ENCODE assay signal across 10 cellular contexts in the genomic region with DNA sequence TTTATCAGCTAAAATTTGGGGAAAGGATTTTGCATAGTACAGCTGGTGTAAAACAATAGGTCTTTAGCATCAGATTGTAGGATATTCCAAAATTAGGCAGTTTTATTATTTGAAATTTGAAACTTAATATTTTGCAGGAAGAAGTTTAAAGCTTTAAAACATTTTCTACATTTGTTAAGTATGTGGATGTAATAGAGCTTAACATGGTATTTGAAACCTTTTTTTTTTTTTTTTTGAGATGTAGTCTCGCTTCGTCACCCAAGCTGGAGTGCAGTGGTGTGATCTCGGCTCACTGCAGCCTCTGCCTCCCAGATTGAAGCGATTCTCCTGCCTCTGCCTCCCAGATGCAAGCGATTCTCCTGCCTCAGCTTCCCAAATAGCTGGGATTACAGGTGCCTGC. TPM values are rescaled to one million over a fixed set of nuclear protein-coding genes. Genes with fewer than 3 reads are reported as not detected.
DNase-seq lines count a peak whose midpoint lies in the region; ATAC-seq and TF ChIP-seq lines count a peak whose summit lies in the region.
"Had no signal": no experiment of that assay in that cellular context is flagged by ENCODE, and none has a peak within 500 bp of the region (broad histone marks: within the 10 kb centered on the region; RNA-seq: fewer than 3 reads in every experiment).

No MANE protein-coding gene starts in this region.

- H3K4me3 ChIP-seq in DOHH2 (ENCODE audit: low read length) (peak overlapping the region; percentile 82), MM.1S (ENCODE audit: low read length) (peak overlapping the region; percentile 73), epithelial cell of proximal tubule (ENCODE audit: low read depth, low read length) (peak overlapping the region; percentile 96), rectal smooth muscle tissue (ENCODE audit: low read length) (peak overlapping the region; percentile 37)

- H4K20me1 ChIP-seq in DOHH2 (ENCODE audit: control insufficient read depth, insufficient read depth, low read depth, low read length), result peaks cover 8% of the 10 kb centered on the region; the same call in 1 of the 2 replicates
- H4K20me1 ChIP-seq in MM.1S (ENCODE audit: insufficient read depth, low read length), result no peaks in the 10 kb centered on the region

- no peak overlapping the region for H2AFZ ChIP-seq in MM.1S (ENCODE audit: low read length)

- H3K36me3 ChIP-seq in DOHH2 (ENCODE audit: control insufficient read depth, low read length) (no peaks in the 10 kb centered on the region), MM.1S (replicated peaks; ENCODE audit: insufficient read depth, low read length) (no peaks in the 10 kb centered on the region), rectal smooth muscle tissue (ENCODE audit: control insufficient read depth, insufficient read depth, low read length) (no peaks in the 10 kb centered on the region)

- no peak for ATAC-seq in GM21515 (IDR thresholded peaks at IDR 0.05; ENCODE audit: unreplicated experiment)

- peaks cover 5% of the 10 kb centered on the region; the same call in 1 of the 2 replicates for H3F3A ChIP-seq in DOHH2 (ENCODE audit: control insufficient read depth, insufficient read depth)
- H3F3A ChIP-seq in MM.1S (ENCODE audit: insufficient read depth, low read length), result peaks cover 10% of the 10 kb centered on the region

- TF ChIP-seq CTCF in DOHH2 (IDR thresholded peaks at IDR 0.05; ENCODE audit: low read depth, low read length, poor library complexity, severe bottlenecking) (no peak), MM.1S (IDR thresholded peaks at IDR 0.05; ENCODE audit: low read length) (no peak), epithelial cell of proximal tubule (conservative IDR thresholded peaks at IDR 0.05; ENCODE audit: low read depth, low read length) (no peak)

- H3K27ac ChIP-seq in DOHH2 (ENCODE audit: low read depth, low read length), result no peak overlapping the region
- peak overlapping the region; percentile 66; the same call in 1 of the 2 replicates for H3K27ac ChIP-seq in MM.1S (ENCODE audit: low read length)
- H3K27ac ChIP-seq in rectal smooth muscle tissue (ENCODE audit: low read depth, low read length), result no peak overlapping the region

- peak overlapping the region; percentile 28; the same call in 1 of the 2 replicates for H3K9ac ChIP-seq in MM.1S (ENCODE audit: low read length)
- H3K9ac ChIP-seq in rectal smooth muscle tissue (ENCODE audit: low read length), result no peak overlapping the region

- H3K4me2 ChIP-seq in DOHH2 (ENCODE audit: low read length) (peak overlapping the region; percentile 95), MM.1S (ENCODE audit: low read depth, low read length) (peak overlapping the region; percentile 76)

- peaks cover 36% of the 10 kb centered on the region for H3K4me1 ChIP-seq in DOHH2 (ENCODE audit: control insufficient read depth, low read length)
- no peaks in the 10 kb centered on the region for H3K4me1 ChIP-seq in MM.1S (ENCODE audit: low read length)
- H3K4me1 ChIP-seq in rectal smooth muscle tissue (ENCODE audit: control insufficient read depth, insufficient read depth, low read length), result no peaks in the 10 kb centered on the region

- peaks cover 67% of the 10 kb centered on the region for H3K79me2 ChIP-seq in DOHH2 (ENCODE audit: control insufficient read depth, low read length)
- H3K79me2 ChIP-seq in MM.1S (ENCODE audit: low read length), result peaks cover 65% of the 10 kb centered on the region

- DNase-seq in MM.1S (peak; percentile 6), epithelial cell of proximal tubule (ENCODE audit: low read depth) (no peak), HPDE6-E6E7 (ENCODE audit: extremely low spot score) (no peak), GDM1 (lab: John Stamatoyannopoulos, UW) (no peak)
- DNase-seq in stimulated activated CD4-positive, alpha-beta T cell treated with anti-CD3 and anti-CD28 coated beads, Interleukin-15, amount 100 ng/mL, for 24 hours, result no peak
- DNase-seq: cerebellar nuclear complex, NCI-H1105 had no signal

- H3K9me2 ChIP-seq in DOHH2 (replicated peaks; ENCODE audit: control insufficient read depth, low read length), result no peaks in the 10 kb centered on the region
- H3K9me2 ChIP-seq in MM.1S (replicated peaks; ENCODE audit: insufficient read depth, low read length), result no peaks in the 10 kb centered on the region

- H3K9me3 ChIP-seq in DOHH2 (ENCODE audit: control insufficient read depth, insufficient read depth, low read length), result no peaks in the 10 kb centered on the region
- H3K9me3 ChIP-seq in MM.1S (replicated peaks; ENCODE audit: insufficient read depth, low read length), result no peaks in the 10 kb centered on the region

- H3K27me3 ChIP-seq in DOHH2 (ENCODE audit: control insufficient read depth, low read length) (no peaks in the 10 kb centered on the region), MM.1S (replicated peaks; ENCODE audit: insufficient read depth, low read length) (no peaks in the 10 kb centered on the region), rectal smooth muscle tissue (ENCODE audit: control insufficient read depth, insufficient read depth, low read length) (no peaks in the 10 kb centered on the region)

RNA-seq across cellular contexts. Expression of gene DENND4C, which starts 2.9 kb away (rescaled TPM):
- total RNA-seq in epithelial cell of proximal tubule, result 31.4 and 32.4 TPM in 2 replicates

Comparison
In these comparisons a context has a peak if more than half of its experiments do, and no peak if none do; other contexts are left out.
1. H3K4me3 ChIP-seq: peak in every context shown above with its lines; median percentile 96 in epithelial cell of proximal tubule; 82 in DOHH2; 73 in MM.1S; 37 in rectal smooth muscle tissue.